Comparison of ENCODE assay signal across 1 cellular context in the genomic region with DNA sequence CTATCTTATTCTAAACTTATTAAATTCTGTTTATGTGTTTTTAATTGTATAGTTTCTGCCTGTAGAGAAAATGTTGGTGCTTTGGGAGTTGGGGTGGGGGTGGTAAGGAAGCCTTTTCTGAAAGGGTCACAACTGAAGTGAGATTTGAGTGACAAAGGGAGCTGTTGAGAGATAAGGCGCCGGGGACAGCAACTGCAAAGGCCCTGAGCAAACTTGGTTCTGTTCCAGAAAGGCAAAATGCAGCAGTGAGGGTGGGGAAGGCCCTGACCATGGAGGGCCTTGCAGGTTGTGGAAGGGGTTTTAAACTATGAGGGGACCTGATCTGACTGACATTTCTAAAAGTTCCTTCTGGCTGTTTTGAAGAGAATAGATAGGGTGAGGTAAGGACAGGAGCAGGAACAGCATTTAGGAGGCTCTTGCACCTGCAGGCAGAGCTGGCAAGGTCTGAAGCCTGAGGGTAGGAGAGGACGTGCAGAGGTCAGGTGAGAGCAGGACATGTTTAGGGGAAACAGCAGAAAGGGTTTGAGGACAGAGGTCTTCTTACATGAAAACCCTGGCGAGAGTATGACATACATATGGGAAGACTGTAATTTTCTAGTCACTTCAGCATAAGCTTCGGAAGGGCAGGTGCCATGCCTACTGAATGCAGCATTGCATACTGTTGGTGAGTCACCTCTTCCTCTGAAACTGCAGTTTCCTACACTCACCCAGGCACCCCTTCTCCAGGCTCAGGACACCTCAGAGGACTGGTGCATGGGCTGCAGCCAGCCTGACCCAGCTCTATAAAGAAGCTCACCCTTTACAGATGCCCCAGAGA.
TF ChIP-seq lines count a peak whose summit lies in the region.

No MANE protein-coding gene starts in this region.

TF ChIP-seq in H1, 55 proteins besides CTCF, POLR2A, EP300 and RAD21:
- TF ChIP-seq EGR1 (IDR thresholded peaks at IDR 0.05; ENCODE audit: borderline replicate concordance, low read depth, low read length) (no peak), BCL11A (IDR thresholded peaks at IDR 0.05; ENCODE audit: low read depth in 2 of 2, low read length in 2 of 2) (no peak), CEBPB (IDR thresholded peaks at IDR 0.05; ENCODE audit: low read depth, low read length) (no peak), PHF8 (conservative IDR thresholded peaks at IDR 0.05; ENCODE audit: low read depth, low read length) (no peak), CHD2 (IDR thresholded peaks at IDR 0.05; ENCODE audit: low read length) (no peak), KDM4A (IDR thresholded peaks at IDR 0.05; ENCODE audit: low read depth, low read length, severe bottlenecking) (no peak), SIN3A (conservative IDR thresholded peaks at IDR 0.05 in 1 of 2, IDR thresholded peaks at IDR 0.05 in 1 of 2; ENCODE audit: low read depth in 1 of 2, low read length in 2 of 2) (no peak), MAFK (IDR thresholded peaks at IDR 0.05; ENCODE audit: low read depth, low read length) (no peak), MAX (IDR thresholded peaks at IDR 0.05) (no peak), GABPA (IDR thresholded peaks at IDR 0.05; ENCODE audit: borderline replicate concordance, insufficient read depth, low read length) (no peak), TAF1 (IDR thresholded peaks at IDR 0.05; ENCODE audit: low read depth, low read length) (no peak), SIRT6 (IDR thresholded peaks at IDR 0.05; ENCODE audit: low read length) (no peak), POU5F1 (IDR thresholded peaks at IDR 0.05; ENCODE audit: low read depth, low read length) (no peak), KDM5A (IDR thresholded peaks at IDR 0.05; ENCODE audit: low read length) (no peak), JUN (IDR thresholded peaks at IDR 0.05; ENCODE audit: low read depth, low read length) (no peak)
